In genomic region chr6:156718647-156719394, GRCh38 we compare ENCODE assay signal across 2 cellular contexts.
TF ChIP-seq lines count a peak whose summit lies in the region.

No MANE protein-coding gene starts in this region.

TF ChIP-seq in GM12878, 131 proteins besides CTCF, POLR2A, EP300 and RAD21:
- TF ChIP-seq ZBTB33 (IDR thresholded peaks at IDR 0.05) (peak; percentile 74; the same call in 1 of the 2 replicates), ZBTB40 (IDR thresholded peaks at IDR 0.05; ENCODE audit: borderline replicate concordance) (no peak)

TF ChIP-seq in HepG2, 621 proteins besides CTCF, POLR2A, EP300 and RAD21:
- TF ChIP-seq ZBTB33 (CRISPR knock-in tag; IDR thresholded peaks at IDR 0.05) (peak; percentile 97), ZNF460 (CRISPR knock-in tag; IDR thresholded peaks at IDR 0.05; ENCODE audit: borderline replicate concordance) (no peak), EEA1 (CRISPR knock-in tag; IDR thresholded peaks at IDR 0.05; ENCODE audit: borderline replicate concordance) (no peak), ZBTB38 (CRISPR knock-in tag; IDR thresholded peaks at IDR 0.05) (peak; percentile 29; the same call in 1 of the 2 replicates), IRF9 (CRISPR knock-in tag; IDR thresholded peaks at IDR 0.05; ENCODE audit: borderline replicate concordance) (no peak), REL (CRISPR knock-in tag; conservative IDR thresholded peaks at IDR 0.05) (0 out of 2 replicates have a peak, but pooled peaks have one; percentile 15), RARA (CRISPR knock-in tag; IDR thresholded peaks at IDR 0.05) (no peak), FOSL2 (CRISPR knock-in tag; IDR thresholded peaks at IDR 0.05) (peak; percentile 31; the same call in 1 of the 2 replicates), CREBL2 (CRISPR knock-in tag; IDR thresholded peaks at IDR 0.05; ENCODE audit: borderline replicate concordance) (no peak), ESRRA (CRISPR knock-in tag; IDR thresholded peaks at IDR 0.05; ENCODE audit: low read depth) (no peak), HCFC1 (IDR thresholded peaks at IDR 0.05; ENCODE audit: low read depth, low read length) (no peak), ZSCAN12 (CRISPR knock-in tag; IDR thresholded peaks at IDR 0.05) (no peak)
